Comparison of ENCODE assay signal across 11 cellular contexts in genomic region chr17:2212328-2212981, GRCh38.
DNase-seq lines count a peak whose midpoint lies in the region; ATAC-seq, FAIRE-seq and TF ChIP-seq lines count a peak whose summit lies in the region.
"Had no signal": no experiment of that assay in that cellular context is flagged by ENCODE, and none has a peak within 500 bp of the region (broad histone marks: within the 10 kb centered on the region; RNA-seq: fewer than 3 reads in every experiment).

No MANE protein-coding gene starts in this region.

- 62% methylated on average over 11 of the region's 11 CpGs for WGBS in liver
- 97% methylated on average over 9 of the region's 11 CpGs for WGBS in HepG2 (ENCODE audit: low lambda C conversion rate)
- WGBS in aorta, 2 donors, result 8 to 14% methylated on average over 11 of the region's 11 CpGs

- dilution Hi-C loops in endothelial cell of umbilical vein (cut with MboI; ENCODE audit: extremely low pct_ligation_motif_present, low sequenced_read_pairs), result no loop called here

- no peak for DNase-seq in HepG2 (ENCODE audit: low spot score)
- DNase-seq in endothelial cell of umbilical vein (ENCODE audit: low read depth, low spot score), result no peak
- peak; percentile 76 to 86 for DNase-seq in aorta
- no peak for DNase-seq in NCI-H2029 (lab: John Stamatoyannopoulos, UW)
- DNase-seq: activated naive CD4-positive, alpha-beta T cell; DMS53; NCI-H510A treated with DMSO at 0.1 percent for 48 hours had no signal

- H3K9me1 ChIP-seq in endothelial cell of umbilical vein (replicated peaks; ENCODE audit: control insufficient read depth, extremely low read depth, insufficient read depth, low read length), result no peaks in the 10 kb centered on the region

- H3K4me1 ChIP-seq in liver (ENCODE audit: control insufficient read depth in 4 of 4, insufficient read depth in 4 of 4, low read length in 3 of 4) (peaks cover 0 to 12% (median 3%) of the 10 kb centered on the region in 4 donors), HepG2 (ENCODE audit: insufficient read depth, low read length) (peaks cover 11% of the 10 kb centered on the region), endothelial cell of umbilical vein (ENCODE audit: control insufficient read depth, extremely low read depth, insufficient read depth, low read length) (peaks cover 46% of the 10 kb centered on the region), muscle layer of duodenum (ENCODE audit: control insufficient read depth in 1 of 2, insufficient read depth in 2 of 2, low read length in 2 of 2) (peaks cover 16 to 32% of the 10 kb centered on the region in 2 donors), aorta (ENCODE audit: control insufficient read depth in 1 of 2, insufficient read depth in 2 of 2, low read length in 2 of 2) (peaks cover 3 to 5% of the 10 kb centered on the region in 2 donors)

- in situ Hi-C loops in HepG2 (cut with HindIII; ENCODE audit: extremely low pct_ligation_motif_present, low pct_unique_long_range_greater_than_20kb), result no loop called here

- BruUV-seq in HepG2 (replicated peaks; lab: Mats Ljungman, UMichigan), result no TSS peak
- no TSS peak for BruUV-seq in endothelial cell of umbilical vein (replicated peaks; lab: Mats Ljungman, UMichigan)

- H3K36me3 ChIP-seq in liver (ENCODE audit: control insufficient read depth in 4 of 4, insufficient read depth in 3 of 4, low read depth in 1 of 4, low read length in 3 of 4) (no peaks in the 10 kb centered on the region), HepG2 (replicated peaks in 1 of 2; ENCODE audit: control insufficient read depth in 1 of 2, insufficient read depth in 2 of 2, low read length in 2 of 2) (peaks cover 1 to 20% of the 10 kb centered on the region in 2 experiments; a peak in 1 of 5 replicates), endothelial cell of umbilical vein (ENCODE audit: control insufficient read depth in 2 of 2, extremely low read depth in 1 of 2, insufficient read depth in 2 of 2, low read length in 2 of 2) (no peaks in the 10 kb centered on the region), muscle layer of duodenum (ENCODE audit: control insufficient read depth in 1 of 2, insufficient read depth in 2 of 2, low read length in 2 of 2) (peaks cover 0 to 20% of the 10 kb centered on the region in 2 donors), aorta (ENCODE audit: control insufficient read depth in 1 of 2, insufficient read depth in 2 of 2, low read length in 1 of 2) (no peaks in the 10 kb centered on the region)

- TF ChIP-seq EP300 in HepG2 (IDR thresholded peaks at IDR 0.05; ENCODE audit: low read depth in 2 of 2, low read length in 2 of 2) (no peak), HepG2 (CRISPR knock-in tag; IDR thresholded peaks at IDR 0.05; ENCODE audit: borderline replicate concordance) (no peak)

- TF ChIP-seq POLR2A in HepG2 (IDR thresholded peaks at IDR 0.05; ENCODE audit: insufficient read depth in 1 of 2, low read depth in 2 of 2, low read length in 2 of 2), result no peak
- TF ChIP-seq POLR2A in endothelial cell of umbilical vein (IDR thresholded peaks at IDR 0.05; ENCODE audit: low read depth, low read length), result no peak

- H3K79me2 ChIP-seq in HepG2 (ENCODE audit: insufficient read depth, low read length) (no peaks in the 10 kb centered on the region), endothelial cell of umbilical vein (ENCODE audit: control insufficient read depth, insufficient read depth, low read length) (no peaks in the 10 kb centered on the region)

- H3K9me3 ChIP-seq in liver (ENCODE audit: control insufficient read depth in 4 of 4, low read length in 3 of 4) (no peaks in the 10 kb centered on the region), HepG2 (ENCODE audit: low read length) (no peaks in the 10 kb centered on the region), endothelial cell of umbilical vein (replicated peaks; ENCODE audit: control insufficient read depth, insufficient read depth, low read length) (no peaks in the 10 kb centered on the region), muscle layer of duodenum (ENCODE audit: control insufficient read depth in 1 of 2, low read length in 2 of 2) (no peaks in the 10 kb centered on the region), aorta (ENCODE audit: control insufficient read depth, low read length) (no peaks in the 10 kb centered on the region)

- H4K20me1 ChIP-seq in HepG2 (ENCODE audit: insufficient read depth, low read length) (no peaks in the 10 kb centered on the region), endothelial cell of umbilical vein (replicated peaks; ENCODE audit: control insufficient read depth, extremely low read depth, insufficient read depth, low read length) (no peaks in the 10 kb centered on the region)

- TF ChIP-seq CTCF in liver (IDR thresholded peaks at IDR 0.05; ENCODE audit: low read depth, low read length, missing input control) (no peak), HepG2 (CRISPR knock-in tag; IDR thresholded peaks at IDR 0.05) (no peak), endothelial cell of umbilical vein (IDR thresholded peaks at IDR 0.05; ENCODE audit: extremely low read depth in 1 of 2, insufficient read depth in 1 of 2, low read depth in 1 of 2, low read length in 2 of 2) (no peak)

- H3K4me2 ChIP-seq in HepG2 (ENCODE audit: low read depth, low read length) (no peak overlapping the region), endothelial cell of umbilical vein (ENCODE audit: insufficient read depth, low read length) (peak overlapping the region; percentile 39)

- CTCF ChIA-PET in HepG2 (lab: Yijun Ruan, JAX; ENCODE audit: low intra/inter-chr PET ratio, low total read pairs), result no interaction called here
- CTCF ChIA-PET in endothelial cell of umbilical vein (lab: Charles Lee), result interaction anchor here (1.4 to 2.7 kb wide), 5 partner anchors 8 to 121 kb away, joined by 3 to 10 read pairs (median 9); no protein-coding TSS in a partner anchor

- intact Hi-C loops in HepG2 (cut with micrococcal nuclease; ENCODE audit: unreplicated experiment) (no loop called here), endothelial cell of umbilical vein (cut with micrococcal nuclease) (no loop called here), aorta (cut with DNase I) (no loop called here)

- POLR2A ChIA-PET in HepG2 (lab: Yijun Ruan, JAX) (no interaction called here), endothelial cell of umbilical vein (lab: Charles Lee) (interaction anchor here (1.3 kb wide), 1 partner anchor 35 kb away, joined by 3 read pairs; no protein-coding TSS in a partner anchor)

- H2AFZ ChIP-seq in HepG2 (ENCODE audit: low read length) (no peak overlapping the region), endothelial cell of umbilical vein (ENCODE audit: low read depth, low read length) (no peak overlapping the region)

- H3K27me3 ChIP-seq in liver (ENCODE audit: control insufficient read depth in 4 of 4, insufficient read depth in 4 of 4, low read length in 3 of 4) (no peaks in the 10 kb centered on the region), HepG2 (ENCODE audit: control insufficient read depth in 1 of 2, insufficient read depth in 2 of 2, low read length in 2 of 2) (no peaks in the 10 kb centered on the region), endothelial cell of umbilical vein (ENCODE audit: control insufficient read depth in 2 of 2, insufficient read depth in 2 of 2, low read length in 2 of 2) (no peaks in the 10 kb centered on the region), muscle layer of duodenum (ENCODE audit: low read depth, low read length) (no peaks in the 10 kb centered on the region), aorta (ENCODE audit: control insufficient read depth in 1 of 2, insufficient read depth in 2 of 2, low read length in 1 of 2) (no peaks in the 10 kb centered on the region)

- no peak overlapping the region for H3K9ac ChIP-seq in liver (ENCODE audit: low read depth in 1 of 2, low read length in 2 of 2)
- no peak overlapping the region for H3K9ac ChIP-seq in HepG2 (ENCODE audit: insufficient read depth, low read depth, low read length)
- H3K9ac ChIP-seq in endothelial cell of umbilical vein (replicated peaks; ENCODE audit: extremely low read depth, insufficient read depth, low read length), result no peak overlapping the region

- TF ChIP-seq RAD21 in liver (IDR thresholded peaks at IDR 0.05) (no peak), HepG2 (CRISPR knock-in tag; IDR thresholded peaks at IDR 0.05) (no peak)

- H3K27ac ChIP-seq in liver (ENCODE audit: low read depth in 1 of 2, low read length in 2 of 2) (peak overlapping the region; percentile 13 to 74), HepG2 (ENCODE audit: extremely low read length, insufficient read depth, low read length) (no peak overlapping the region), endothelial cell of umbilical vein (ENCODE audit: insufficient read depth, low read depth, low read length) (no peak overlapping the region), muscle layer of duodenum (ENCODE audit: low read length) (peak overlapping the region; percentile 96), aorta (ENCODE audit: low read depth in 1 of 2, low read length in 2 of 2) (peak overlapping the region; percentile 59 to 80)

- FAIRE-seq in HepG2 (lab: Jason Lieb, UNC) (no peak), endothelial cell of umbilical vein (lab: Jason Lieb, UNC) (no peak)

- H3K4me3 ChIP-seq in liver (ENCODE audit: low read depth in 1 of 3, low read length in 3 of 3) (no peak overlapping the region), HepG2 (replicated peaks in 1 of 3; ENCODE audit: insufficient read depth in 1 of 3, low read depth in 2 of 3, low read length in 3 of 3) (no peak overlapping the region), endothelial cell of umbilical vein (replicated peaks in 1 of 3; ENCODE audit: insufficient read depth in 1 of 3, low read depth in 1 of 3, low read length in 3 of 3) (no peak overlapping the region), muscle layer of duodenum (ENCODE audit: low read depth in 1 of 2, low read length in 2 of 2) (no peak overlapping the region), aorta (ENCODE audit: low read length in 2 of 2) (no peak overlapping the region)

- ATAC-seq in HepG2, result no peak
- ATAC-seq in aorta (ENCODE audit: low FRiP score), result peak; percentile 72
- no peak for ATAC-seq in GM18498 (IDR thresholded peaks at IDR 0.05; ENCODE audit: unreplicated experiment)
- ATAC-seq in GM18517 (IDR thresholded peaks at IDR 0.05; ENCODE audit: unreplicated experiment), result no peak

TF ChIP-seq in endothelial cell of umbilical vein, 7 proteins besides CTCF, POLR2A, EP300 and RAD21:
- TF ChIP-seq FOS (IDR thresholded peaks at IDR 0.05; ENCODE audit: borderline replicate concordance, insufficient read depth, low read length) (no peak), JUN (IDR thresholded peaks at IDR 0.05; ENCODE audit: borderline replicate concordance, insufficient read depth, insufficient read length, low read depth) (no peak), EZH2 (IDR thresholded peaks at IDR 0.05; ENCODE audit: borderline replicate concordance, low read depth, low read length, severe bottlenecking) (no peak), MYC (IDR thresholded peaks at IDR 0.05; ENCODE audit: low read depth, low read length) (no peak), POLR2AphosphoS5 (IDR thresholded peaks at IDR 0.05; ENCODE audit: insufficient read depth, low read depth, low read length) (no peak), GATA2 (IDR thresholded peaks at IDR 0.05; ENCODE audit: insufficient read depth, insufficient read length, low read depth, low read length) (no peak)
- TF ChIP-seq, protein P1, sequence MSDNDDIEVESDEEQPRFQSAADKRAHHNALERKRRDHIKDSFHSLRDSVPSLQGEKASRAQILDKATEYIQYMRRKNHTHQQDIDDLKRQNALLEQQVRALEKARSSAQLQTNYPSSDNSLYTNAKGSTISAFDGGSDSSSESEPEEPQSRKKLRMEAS (IDR thresholded peaks at IDR 0.05; ENCODE audit: insufficient read depth, insufficient read length), result no peak

Comparison
In these comparisons a context has a peak if more than half of its experiments do, and no peak if none do; other contexts are left out.
1. H3K27ac ChIP-seq: peak in liver (2 of 2), muscle layer of duodenum (single experiment) and aorta (2 of 2); none in HepG2 (single experiment) and endothelial cell of umbilical vein (single experiment).
2. DNase-seq: peak in aorta (2 of 2); none in HepG2 (single experiment), endothelial cell of umbilical vein (single experiment) and NCI-H2029 (single experiment).